ENCODE assay signal across 16 cellular contexts in genomic region chr2:240379089-240379636, GRCh38. TPM values are rescaled to one million over a fixed set of nuclear protein-coding genes. Genes with fewer than 3 reads are reported as not detected.
DNase-seq lines count a peak whose midpoint lies in the region; ATAC-seq, FAIRE-seq and TF ChIP-seq lines count a peak whose summit lies in the region.
"Had no signal": no experiment of that assay in that cellular context is flagged by ENCODE, and none has a peak within 500 bp of the region (broad histone marks: within the 10 kb centered on the region; RNA-seq: fewer than 3 reads in every experiment).

No MANE protein-coding gene starts in this region.

- H3K4me2 ChIP-seq in IMR-90 (ENCODE audit: low read depth, low read length) (no peak overlapping the region), mammary epithelial cell (ENCODE audit: insufficient read depth, low read depth, low read length) (no peak overlapping the region)

- CTCF ChIA-PET in IMR-90 (lab: Yijun Ruan, JAX) (no interaction called here), WTC11 (lab: Charles Lee) (no interaction called here), mammary epithelial cell (lab: Charles Lee; ENCODE audit: low non-redundant PET) (no interaction called here)

- H3K14ac ChIP-seq in IMR-90 (replicated peaks; ENCODE audit: low read depth, low read length): 0 out of 2 replicates have a peak overlapping the region, but pooled peaks have one; percentile 15

- no peak for DNase-seq in IMR-90
- no peak for DNase-seq in WTC11 (ENCODE audit: low spot score)
- DNase-seq in urothelium cell line (ENCODE audit: low spot score): no peak
- no peak for DNase-seq in HCEC 1CT
- DNase-seq in OCI-M1 (lab: John Stamatoyannopoulos, UW): no peak
- DNase-seq in mammary epithelial cell: no peak
- DNase-seq: BE2C; Caco-2; CD8-positive, alpha-beta T cell; DND-41; GDM1; KG1 had no signal

- H2BK20ac ChIP-seq in IMR-90 (ENCODE audit: low read depth, low read length): no peak overlapping the region

- 91% methylated on average over 6 of the region's 9 CpGs; no CpG with 5 or more reads in 1 of the 2 experiments for WGBS in IMR-90 (ENCODE audit: extremely low coverage in 2 of 2, insufficient read length in 1 of 2), 2 experiments
- 73% methylated on average over 9 of the region's 9 CpGs for WGBS in mammary epithelial cell (ENCODE audit: low coverage, missing lambda C conversion rate)

- H4K5ac ChIP-seq in IMR-90 (ENCODE audit: low read depth, low read length): no peak overlapping the region

- H2BK15ac ChIP-seq in IMR-90 (ENCODE audit: low read depth, low read length): 0 out of 3 replicates have a peak overlapping the region, but pooled peaks have one; percentile 78

- no peak overlapping the region for H2AK9ac ChIP-seq in IMR-90 (replicated peaks; ENCODE audit: low read depth, low read length, poor library complexity)

- no peak overlapping the region for H2BK5ac ChIP-seq in IMR-90 (ENCODE audit: low read depth, low read length, poor library complexity, severe bottlenecking)

- no peak overlapping the region for H3K23ac ChIP-seq in IMR-90 (ENCODE audit: low read depth, low read length)

- H3K36me3 Mint-ChIP-seq in WTC11: no peaks in the 10 kb centered on the region
- H3K36me3 Mint-ChIP-seq: CD14-positive monocyte; CD8-positive, alpha-beta T cell had no signal

- H3K4me3 ChIP-seq in IMR-90 (ENCODE audit: insufficient read depth, low read depth, low read length) (no peak overlapping the region), mammary epithelial cell (replicated peaks in 1 of 3; ENCODE audit: insufficient read depth in 1 of 3, low read depth in 2 of 3, low read length in 3 of 3) (no peak overlapping the region)

- H3K56ac ChIP-seq in IMR-90 (ENCODE audit: extremely low read depth, insufficient read depth, low read length): no peak overlapping the region

- in situ Hi-C loops in IMR-90 (cut with MboI; ENCODE audit: low sequenced_read_pairs): no loop called here
- in situ Hi-C loops in mammary epithelial cell (cut with MboI; ENCODE audit: low sequenced_read_pairs in 2 of 2): loop anchor here in 1 of 2 donors (10.0 kb wide), 1 partner anchor 56 kb away; the partner anchor contains the start of gene GPC1

- no peak for TF ChIP-seq RAD21 in IMR-90 (IDR thresholded peaks at IDR 0.05; ENCODE audit: low read length)

- H3K79me2 ChIP-seq in mammary epithelial cell (ENCODE audit: insufficient read depth, low read length): no peaks in the 10 kb centered on the region

- H2AFZ ChIP-seq in IMR-90 (replicated peaks; ENCODE audit: low read length, poor library complexity): no peak overlapping the region
- no peak overlapping the region for H2AFZ ChIP-seq in mammary epithelial cell (ENCODE audit: low read depth, low read length)

- ATAC-seq in IMR-90 (ENCODE audit: low read depth) (no peak), WTC11 (no peak)
- ATAC-seq: CD8-positive, alpha-beta T cell had no signal

- peaks cover 19% of the 10 kb centered on the region for H3K9me1 ChIP-seq in IMR-90 (ENCODE audit: insufficient read depth, low read length)

- no peaks in the 10 kb centered on the region for H3K9me3 Mint-ChIP-seq in WTC11

- no peak overlapping the region; the same call in 1 of the 2 replicates for H4K91ac ChIP-seq in IMR-90 (ENCODE audit: insufficient read depth, low read depth, low read length)

- H3K27me3 Mint-ChIP-seq in WTC11 (ENCODE audit: low read depth): no peaks in the 10 kb centered on the region

- no peaks in the 10 kb centered on the region for H3K4me1 Mint-ChIP-seq in WTC11
- H3K4me1 Mint-ChIP-seq: CD14-positive monocyte had no signal

- intact Hi-C loops in IMR-90 (cut with micrococcal nuclease): no loop called here
- intact Hi-C loops in mammary epithelial cell (cut with micrococcal nuclease): no loop called here

- TF ChIP-seq POLR2A in IMR-90 (IDR thresholded peaks at IDR 0.05; ENCODE audit: low read depth, low read length): no peak

- H3K27ac ChIP-seq in C4-2B: peak overlapping the region; percentile 23; the same call in 1 of the 2 replicates
- no peak overlapping the region for H3K27ac ChIP-seq in IMR-90 (ENCODE audit: insufficient read depth, low read length)
- H3K27ac ChIP-seq in mammary epithelial cell (ENCODE audit: insufficient read depth, low read depth, low read length): no peak overlapping the region

- H2BK120ac ChIP-seq in IMR-90 (ENCODE audit: low read depth, low read length): 0 out of 2 replicates have a peak overlapping the region, but pooled peaks have one; percentile 5

- H2AK5ac ChIP-seq in IMR-90 (ENCODE audit: low read depth, low read length): peak overlapping the region; percentile 84

- H3K4ac ChIP-seq in IMR-90 (ENCODE audit: low read depth, low read length): peak overlapping the region; percentile 46

- BruUV-seq in IMR-90 (replicated peaks; lab: Mats Ljungman, UMichigan) (no TSS peak), mammary epithelial cell (replicated peaks; lab: Mats Ljungman, UMichigan) (no TSS peak)

- H4K8ac ChIP-seq in IMR-90 (ENCODE audit: low read depth in 2 of 2, low read length in 2 of 2): no peak overlapping the region; a peak in 1 of 4 replicates

- no peak overlapping the region for H3K4me3 Mint-ChIP-seq in WTC11
- H3K4me3 Mint-ChIP-seq: CD14-positive monocyte; CD8-positive, alpha-beta T cell had no signal

- no peaks in the 10 kb centered on the region for H4K20me1 ChIP-seq in IMR-90 (ENCODE audit: insufficient read depth, low read length)
- H4K20me1 ChIP-seq in mammary epithelial cell (ENCODE audit: insufficient read depth, low read length): no peaks in the 10 kb centered on the region

- dilution Hi-C loops in IMR-90 (cut with HindIII; ENCODE audit: low sequenced_read_pairs, unreplicated experiment) (no loop called here), mammary epithelial cell (cut with HindIII; ENCODE audit: low sequenced_read_pairs) (no loop called here)

- peaks cover 0 to 10% of the 10 kb centered on the region in 2 experiments; a peak in 1 of 4 replicates for H3K79me1 ChIP-seq in IMR-90 (ENCODE audit: low read depth in 1 of 2, low read length in 2 of 2)

- TF ChIP-seq CTCF in C4-2B (conservative IDR thresholded peaks at IDR 0.05) (no peak), IMR-90 (conservative IDR thresholded peaks at IDR 0.05; ENCODE audit: low read depth, low read length) (no peak), WTC11 (IDR thresholded peaks at IDR 0.05) (no peak), mammary epithelial cell (conservative IDR thresholded peaks at IDR 0.05 in 1 of 2, IDR thresholded peaks at IDR 0.05 in 1 of 2; ENCODE audit: extremely low read depth in 1 of 2, insufficient read depth in 1 of 2, low read depth in 1 of 2, low read length in 2 of 2) (no peak)

- H3K18ac ChIP-seq in IMR-90 (ENCODE audit: low read depth, low read length): no peak overlapping the region

- POLR2A ChIA-PET in IMR-90 (lab: Charles Lee; ENCODE audit: unreplicated experiment): no interaction called here
- POLR2A ChIA-PET in WTC11 (lab: Charles Lee): no interaction called here

- peaks cover 7% of the 10 kb centered on the region for H3K4me1 ChIP-seq in IMR-90 (ENCODE audit: control insufficient read depth, insufficient read depth, low read length)
- H3K4me1 ChIP-seq in mammary epithelial cell (ENCODE audit: insufficient read depth, low read length): peaks cover 8% of the 10 kb centered on the region
- H3K4me1 ChIP-seq: BE2C, Caco-2 had no signal

- no peaks in the 10 kb centered on the region for H3K27me3 ChIP-seq in IMR-90 (ENCODE audit: control insufficient read depth, insufficient read depth, low read length)
- H3K27me3 ChIP-seq in mammary epithelial cell (ENCODE audit: insufficient read depth, low read length): no peaks in the 10 kb centered on the region
- H3K27me3 ChIP-seq: BE2C had no signal

- H3K9ac ChIP-seq in IMR-90 (ENCODE audit: low read depth, low read length) (no peak overlapping the region), mammary epithelial cell (ENCODE audit: insufficient read depth, low read length) (no peak overlapping the region)

- H3K27ac Mint-ChIP-seq in WTC11: no peak overlapping the region
- H3K27ac Mint-ChIP-seq: CD14-positive monocyte; CD8-positive, alpha-beta T cell had no signal

- H3K9me3 ChIP-seq in IMR-90 (ENCODE audit: control insufficient read depth, insufficient read depth, low read length) (peaks cover 3% of the 10 kb centered on the region; the same call in 1 of the 2 replicates), mammary epithelial cell (replicated peaks; ENCODE audit: insufficient read depth, low read length) (no peaks in the 10 kb centered on the region)
- H3K9me3 ChIP-seq: BE2C, Caco-2 had no signal

- peak; percentile 37 for FAIRE-seq in urothelium cell line (lab: Jason Lieb, UNC)
- FAIRE-seq: GM12892, GM19239 had no signal

- H3K36me3 ChIP-seq in IMR-90 (ENCODE audit: control insufficient read depth, insufficient read depth, low read length) (no peaks in the 10 kb centered on the region), mammary epithelial cell (ENCODE audit: insufficient read depth, low read length) (no peaks in the 10 kb centered on the region)
- H3K36me3 ChIP-seq: BE2C had no signal

TF ChIP-seq in IMR-90, 13 proteins besides CTCF, POLR2A, EP300 and RAD21:
- TF ChIP-seq RCOR1 (IDR thresholded peaks at IDR 0.05; ENCODE audit: insufficient replicate concordance, low read length) (no peak), FOS (IDR thresholded peaks at IDR 0.05; ENCODE audit: low read depth, low read length) (no peak), MAZ (IDR thresholded peaks at IDR 0.05; ENCODE audit: borderline replicate concordance, low read depth, low read length) (no peak), NFE2L2 (IDR thresholded peaks at IDR 0.05; ENCODE audit: low read depth, low read length) (no peak), MXI1 (IDR thresholded peaks at IDR 0.05; ENCODE audit: borderline replicate concordance, low read depth, low read length) (no peak), MAFK (IDR thresholded peaks at IDR 0.05; ENCODE audit: low read depth, low read length) (no peak), CHD1 (IDR thresholded peaks at IDR 0.05; ENCODE audit: low read depth, low read length) (no peak)

TF ChIP-seq in WTC11, 78 proteins besides CTCF, POLR2A, EP300 and RAD21:
- 0 out of 2 replicates have a peak, but pooled peaks have one; percentile 26 for TF ChIP-seq FOXP1 (CRISPR knock-in tag; IDR thresholded peaks at IDR 0.05; ENCODE audit: borderline replicate concordance)
- no peak for TF ChIP-seq CREB1 (CRISPR knock-in tag; IDR thresholded peaks at IDR 0.05)
- no peak for TF ChIP-seq ZNF263 (CRISPR knock-in tag; IDR thresholded peaks at IDR 0.05; ENCODE audit: low read depth)

RNA-seq across cellular contexts. Expression of gene GPC1, which starts 56.3 kb away (rescaled TPM):
- total RNA-seq in IMR-90 (2012; rRNA removed) (16.0 and 18.6 TPM in 2 replicates), WTC11 (2021) (37.2 to 41.5 TPM (median 40.4 TPM) in 3 replicates), mammary epithelial cell (100 to 1,000 TPM; 238 to 266 TPM)
- polyA plus RNA-seq in IMR-90 (2012; rRNA removed) (211 and 222 TPM in 2 replicates), mammary epithelial cell (178 TPM)
- polyA plus RNA-seq in IMR-90 (2012; cell fraction: cytosol; rRNA removed): 148 and 334 TPM in 2 replicates
- 193 and 494 TPM in 2 replicates for polyA plus RNA-seq in IMR-90 (2012; cell fraction: nucleus; rRNA removed; ENCODE audit: low replicate concordance)
- polyA minus RNA-seq in mammary epithelial cell: 84.2 TPM
- polyA plus RNA-seq: CD14-positive monocyte had no signal
